ENCODE assay signal across 28 cellular contexts in the genomic region with DNA sequence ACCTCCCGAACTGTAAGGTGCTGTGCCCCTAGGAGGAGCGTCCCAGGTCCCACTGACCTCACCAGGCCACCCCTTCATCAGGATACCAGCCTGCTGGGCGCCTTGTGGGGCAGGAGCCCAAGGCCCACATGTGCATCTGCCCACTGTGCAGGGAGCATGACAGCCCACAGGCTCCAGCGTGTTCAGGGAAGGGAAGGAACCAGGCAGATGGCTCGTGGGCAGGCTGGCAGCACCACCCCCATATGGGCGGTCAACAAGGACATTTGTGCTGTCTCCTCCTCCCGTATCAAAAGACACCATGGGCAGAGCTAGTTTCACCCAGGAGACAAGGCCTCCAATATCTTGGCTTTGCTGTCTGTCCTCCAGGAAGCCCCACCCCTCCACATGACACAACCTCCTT.
"Had no signal": no experiment of that assay in that cellular context is flagged by ENCODE, and none has a peak within 500 bp of the region (broad histone marks: within the 10 kb centered on the region; RNA-seq: fewer than 3 reads in every experiment).

No MANE protein-coding gene starts in this region.

- H3K4me1 ChIP-seq: adrenal gland, heart left ventricle, tibial artery, upper lobe of right lung had no signal

- ATAC-seq: activated T-cell treated with anti-CD3 and anti-CD28 coated beads, Interleukin-2, amount 50 U/mL, for 72 hours; esophagus mucosa; heart left ventricle; naive thymus-derived CD4-positive, alpha-beta T cell; sciatic nerve; stimulated activated effector memory CD8-positive, alpha-beta T cell treated with anti-CD3 and anti-CD28 coated beads, Interleukin-12 subunit alpha, Interleukin-12 subunit beta, amount 100 ng/mL, for 72 hours; upper lobe of right lung had no signal

- H3K4me1 Mint-ChIP-seq: activated naive CD8-positive, alpha-beta T cell treated with anti-CD3 and anti-CD28 coated beads for 36 hours; endodermal cell; immature natural killer cell; mesothelial cell of epicardium; stimulated activated effector memory CD8-positive, alpha-beta T cell treated with anti-CD3 and anti-CD28 coated beads, Interleukin-12 subunit alpha, Interleukin-12 subunit beta, amount 100 ng/mL, for 72 hours had no signal

- H3K27me3 ChIP-seq: adrenal gland, brain microvascular endothelial cell, upper lobe of right lung had no signal

- H3K4me3 ChIP-seq: adrenal gland, heart left ventricle, skin epidermis, tibial artery, upper lobe of right lung had no signal

- H3K27ac ChIP-seq: adrenal gland, brain microvascular endothelial cell, heart left ventricle, skin epidermis, tibial artery, upper lobe of right lung had no signal

- H3K4me3 Mint-ChIP-seq: activated naive CD8-positive, alpha-beta T cell treated with anti-CD3 and anti-CD28 coated beads for 36 hours; activated T-cell treated with anti-CD3 and anti-CD28 coated beads, Interleukin-2, amount 50 U/mL, for 72 hours; endodermal cell; immature natural killer cell; mesothelial cell of epicardium; naive thymus-derived CD4-positive, alpha-beta T cell; neural crest cell; stimulated activated effector memory CD8-positive, alpha-beta T cell treated with anti-CD3 and anti-CD28 coated beads, Interleukin-12 subunit alpha, Interleukin-12 subunit beta, amount 100 ng/mL, for 72 hours; stimulated activated naive CD8-positive, alpha-beta T cell treated with anti-CD3 and anti-CD28 coated beads, Interleukin-15, Interleukin-2, amounts not matched to agents 100 ng/mL and 50 ng/mL, for 24 hours; T-helper 2 cell treated with Interferon-gamma antibody and Interleukin-4, amounts not matched to agents 5 μg/mL and 100 μg/mL, for 36 hours had no signal

- H3K9me3 ChIP-seq: adrenal gland, upper lobe of right lung had no signal

- DNase-seq: activated CD4-positive, alpha-beta T cell treated with anti-CD3 and anti-CD28 coated beads for 4 hours; activated CD4-positive, alpha-beta T cell treated with anti-CD3 and anti-CD28 coated beads, Interleukin-2, amount 50 U/mL, for 4 hours; activated naive CD4-positive, alpha-beta T cell treated with Interleukin-2 at 50 U/mL for 16 hours; activated naive CD8-positive, alpha-beta T cell treated with anti-CD3 and anti-CD28 coated beads for 36 hours; activated T-cell treated with anti-CD3 and anti-CD28 coated beads for 4 hours; activated T-cell treated with anti-CD3 and anti-CD28 coated beads, Interleukin-2, amount 50 U/mL, for 72 hours; adrenal gland; brain microvascular endothelial cell; caudate nucleus; endodermal cell; foreskin fibroblast; heart left ventricle; immature natural killer cell; naive thymus-derived CD4-positive, alpha-beta T cell; stimulated activated CD4-positive, alpha-beta T cell treated with anti-CD3 and anti-CD28 coated beads, Interleukin-12 subunit alpha, Interleukin-12 subunit beta, amount 100 ng/mL, for 4 hours; stimulated activated CD4-positive, alpha-beta T cell treated with anti-CD3 and anti-CD28 coated beads, Interleukin-4, amount 100 ng/mL, for 1 hour; T-helper 1 cell; tibial artery; upper lobe of right lung had no signal

- H3K27me3 Mint-ChIP-seq: activated naive CD8-positive, alpha-beta T cell treated with anti-CD3 and anti-CD28 coated beads for 36 hours; progenitor cell of endocrine pancreas; stimulated activated naive CD8-positive, alpha-beta T cell treated with anti-CD3 and anti-CD28 coated beads, Interleukin-15, Interleukin-2, amounts not matched to agents 100 ng/mL and 50 ng/mL, for 24 hours had no signal

- H3K9me3 Mint-ChIP-seq: activated naive CD8-positive, alpha-beta T cell treated with anti-CD3 and anti-CD28 coated beads for 36 hours; immature natural killer cell; stimulated activated effector memory CD8-positive, alpha-beta T cell treated with anti-CD3 and anti-CD28 coated beads, Interleukin-12 subunit alpha, Interleukin-12 subunit beta, amount 100 ng/mL, for 72 hours; stimulated activated naive CD8-positive, alpha-beta T cell treated with anti-CD3 and anti-CD28 coated beads, Interleukin-15, Interleukin-2, amounts not matched to agents 100 ng/mL and 50 ng/mL, for 24 hours; T-helper 2 cell treated with Interferon-gamma antibody and Interleukin-4, amounts not matched to agents 5 μg/mL and 100 μg/mL, for 36 hours had no signal

- H3K36me3 ChIP-seq: adrenal gland, brain microvascular endothelial cell, heart left ventricle, tibial artery, upper lobe of right lung had no signal

- H3K36me3 Mint-ChIP-seq: activated naive CD8-positive, alpha-beta T cell treated with anti-CD3 and anti-CD28 coated beads for 36 hours; immature natural killer cell; mesothelial cell of epicardium; naive thymus-derived CD4-positive, alpha-beta T cell; stimulated activated effector memory CD8-positive, alpha-beta T cell treated with anti-CD3 and anti-CD28 coated beads, Interleukin-12 subunit alpha, Interleukin-12 subunit beta, amount 100 ng/mL, for 72 hours had no signal

- H3K27ac Mint-ChIP-seq: activated naive CD8-positive, alpha-beta T cell treated with anti-CD3 and anti-CD28 coated beads for 36 hours; activated T-cell treated with anti-CD3 and anti-CD28 coated beads, Interleukin-2, amount 50 U/mL, for 72 hours; endodermal cell; immature natural killer cell; mesothelial cell of epicardium; progenitor cell of endocrine pancreas; stimulated activated effector memory CD8-positive, alpha-beta T cell treated with anti-CD3 and anti-CD28 coated beads, Interleukin-12 subunit alpha, Interleukin-12 subunit beta, amount 100 ng/mL, for 72 hours; stimulated activated naive CD8-positive, alpha-beta T cell treated with anti-CD3 and anti-CD28 coated beads, Interleukin-15, Interleukin-2, amounts not matched to agents 100 ng/mL and 50 ng/mL, for 24 hours; T-helper 2 cell treated with Interferon-gamma antibody and Interleukin-4, amounts not matched to agents 5 μg/mL and 100 μg/mL, for 36 hours had no signal
